22 cellular contexts compared by ENCODE assay signal in the genomic region with DNA sequence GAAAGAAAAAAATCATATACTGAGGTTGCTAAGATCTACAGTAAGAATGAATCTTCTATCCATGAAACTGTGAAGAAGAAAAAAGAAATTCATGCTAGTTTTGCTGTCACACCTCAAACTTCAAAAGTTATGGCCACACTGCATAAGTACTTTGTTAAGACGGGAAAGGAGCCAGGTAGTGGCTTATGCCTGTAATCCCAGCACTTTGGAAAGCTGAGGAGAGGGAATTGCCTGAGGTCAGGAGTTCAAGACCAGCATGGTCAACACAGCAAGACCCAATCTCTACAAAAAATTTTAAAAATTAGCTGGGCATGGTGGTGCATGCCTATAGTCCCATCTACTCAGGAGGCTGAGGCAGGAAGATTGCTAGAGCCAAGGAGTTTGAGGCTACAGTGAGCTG. TPM values are rescaled to one million over a fixed set of nuclear protein-coding genes. Genes with fewer than 3 reads are reported as not detected.
DNase-seq lines count a peak whose midpoint lies in the region; ATAC-seq and TF ChIP-seq lines count a peak whose summit lies in the region.
"Had no signal": no experiment of that assay in that cellular context is flagged by ENCODE, and none has a peak within 500 bp of the region (broad histone marks: within the 10 kb centered on the region; RNA-seq: fewer than 3 reads in every experiment).

No MANE protein-coding gene starts in this region.

- peak overlapping the region; percentile 63 for H3K27ac Mint-ChIP-seq in activated T-cell treated with anti-CD3 and anti-CD28 coated beads, Interleukin-2, amount 50 U/mL, for 72 hours
- H3K27ac Mint-ChIP-seq: CD4-positive, CD25-positive, alpha-beta regulatory T cell had no signal

- no peak overlapping the region for H3K4me3 ChIP-seq in SK-N-SH (ENCODE audit: low read depth in 2 of 2, low read length in 1 of 2)
- no peak overlapping the region for H3K4me3 ChIP-seq in smooth muscle cell

- H3K4me1 ChIP-seq in SK-N-SH (ENCODE audit: control insufficient read depth in 1 of 2, insufficient read depth in 2 of 2, low read depth in 1 of 2, low read length in 1 of 2) = peaks cover 0 to 4% of the 10 kb centered on the region in 2 experiments; a peak in 1 of 4 replicates
- peaks cover 9% of the 10 kb centered on the region for H3K4me1 ChIP-seq in foreskin keratinocyte
- H3K4me1 ChIP-seq in smooth muscle cell (ENCODE audit: low read depth) = no peaks in the 10 kb centered on the region

- H3K9me3 ChIP-seq in SK-N-SH (no peaks in the 10 kb centered on the region), smooth muscle cell (replicated peaks; ENCODE audit: low read depth) (no peaks in the 10 kb centered on the region)

- no peak overlapping the region for H3K4me3 Mint-ChIP-seq in activated T-cell treated with anti-CD3 and anti-CD28 coated beads, Interleukin-2, amount 50 U/mL, for 72 hours
- H3K4me3 Mint-ChIP-seq: CD4-positive, CD25-positive, alpha-beta regulatory T cell had no signal

- H3K9ac ChIP-seq in SK-N-SH (peak overlapping the region; percentile 29; the same call in 1 of the 2 replicates), smooth muscle cell (ENCODE audit: low read depth) (no peak overlapping the region)
- H3K9ac ChIP-seq: KMS-11 had no signal

- H4K20me1 ChIP-seq in SK-N-SH (ENCODE audit: insufficient read depth) (no peaks in the 10 kb centered on the region), smooth muscle cell (ENCODE audit: low read depth) (peaks cover 81% of the 10 kb centered on the region)

- H3K36me3 Mint-ChIP-seq in activated T-cell treated with anti-CD3 and anti-CD28 coated beads, Interleukin-2, amount 50 U/mL, for 72 hours (ENCODE audit: insufficient read depth in 2 of 2) = peaks cover 2 to 12% of the 10 kb centered on the region in 2 donors

- H3K4me2 ChIP-seq in SK-N-SH = 0 out of 2 replicates have a peak overlapping the region, but pooled peaks have one; percentile 31
- H3K4me2 ChIP-seq in smooth muscle cell = no peak overlapping the region
- H3K4me2 ChIP-seq: KMS-11 had no signal

- DNase-seq in activated T-cell treated with anti-CD3 and anti-CD28 coated beads, Interleukin-2, amount 50 U/mL, for 72 hours = no peak
- no peak for DNase-seq in activated T-cell treated with anti-CD3 and anti-CD28 coated beads, Interleukin-2, amount 50 U/mL, for 1 hour
- no peak for DNase-seq in SK-N-SH
- DNase-seq in foreskin keratinocyte = no peak
- DNase-seq in smooth muscle cell (lab: John Stamatoyannopoulos, UW; ENCODE audit: unreplicated experiment) = no peak
- DNase-seq in NCI-H226 = no peak
- no peak for DNase-seq in NCI-H1105 treated with DMSO at 0.1 percent for 48 hours (lab: John Stamatoyannopoulos, UW)
- DNase-seq: 8988T; CD4-positive, CD25-positive, alpha-beta regulatory T cell; COR-L47; DMS79 treated with DMSO at 0.1 percent for 48 hours; H7; NCI-H1092 treated with DMSO at 0.1 percent for 48 hours; NCI-H2029 treated with DMSO at 0.1 percent for 48 hours; NCI-H345; NCI-H524; NCI-H774; Right ventricle myocardium superior had no signal

- H3K27me3 ChIP-seq in SK-N-SH (ENCODE audit: insufficient read depth) (no peaks in the 10 kb centered on the region), foreskin keratinocyte (no peaks in the 10 kb centered on the region), smooth muscle cell (ENCODE audit: low read depth) (no peaks in the 10 kb centered on the region)

- POLR2A ChIA-PET in SK-N-SH (lab: Yijun Ruan, JAX) = no interaction called here

- H3K27ac ChIP-seq in SK-N-SH (ENCODE audit: low read depth in 2 of 2, low read length in 1 of 2) (peak overlapping the region in 1 of 2 experiments; percentile 63; a peak in 2 of 4 replicates), foreskin keratinocyte (peak overlapping the region; percentile 74), smooth muscle cell (ENCODE audit: low read depth) (peak overlapping the region; percentile 88)
- H3K27ac ChIP-seq: KMS-11 had no signal

- no peaks in the 10 kb centered on the region for H3K9me3 Mint-ChIP-seq in activated T-cell treated with anti-CD3 and anti-CD28 coated beads, Interleukin-2, amount 50 U/mL, for 72 hours

- CTCF ChIA-PET in SK-N-SH (lab: Yijun Ruan, JAX) = interaction anchor here (0.8 kb wide), 1 partner anchor 473 kb away, joined by 3 read pairs; no protein-coding TSS in a partner anchor

- H2AFZ ChIP-seq in SK-N-SH (ENCODE audit: low read depth) (no peak overlapping the region), smooth muscle cell (ENCODE audit: low read depth) (no peak overlapping the region)

- H3F3A ChIP-seq in SK-N-SH (replicated peaks; ENCODE audit: insufficient read depth) = no peaks in the 10 kb centered on the region
- no peaks in the 10 kb centered on the region for H3F3A ChIP-seq in smooth muscle cell (ENCODE audit: low read depth)

- peaks cover 3% of the 10 kb centered on the region for H3K4me1 Mint-ChIP-seq in activated T-cell treated with anti-CD3 and anti-CD28 coated beads, Interleukin-2, amount 50 U/mL, for 72 hours (ENCODE audit: low read depth)

- H3K27me3 Mint-ChIP-seq in activated T-cell treated with anti-CD3 and anti-CD28 coated beads, Interleukin-2, amount 50 U/mL, for 72 hours (ENCODE audit: low read depth) = no peaks in the 10 kb centered on the region
- H3K27me3 Mint-ChIP-seq: CD4-positive, CD25-positive, alpha-beta regulatory T cell had no signal

- TF ChIP-seq RAD21 in SK-N-SH (IDR thresholded peaks at IDR 0.05; ENCODE audit: low read length) = no peak

- no peak for ATAC-seq in activated T-cell treated with anti-CD3 and anti-CD28 coated beads, Interleukin-2, amount 50 U/mL, for 72 hours (replicated peaks in 1 of 2)
- ATAC-seq in foreskin keratinocyte (peak; percentile 13), HG02588 (IDR thresholded peaks at IDR 0.05; ENCODE audit: unreplicated experiment) (no peak)

- H3K79me2 ChIP-seq in SK-N-SH (ENCODE audit: insufficient read depth) (no peaks in the 10 kb centered on the region), smooth muscle cell (ENCODE audit: low read depth) (peaks cover 14% of the 10 kb centered on the region)

- H3K36me3 ChIP-seq in SK-N-SH (replicated peaks in 1 of 2; ENCODE audit: control insufficient read depth in 1 of 2, insufficient read depth in 2 of 2, low read length in 1 of 2) (peaks cover 15 to 67% of the 10 kb centered on the region in 2 experiments), smooth muscle cell (ENCODE audit: low read depth) (peaks cover 39% of the 10 kb centered on the region)

- H3K9me2 ChIP-seq in SK-N-SH = no peaks in the 10 kb centered on the region

- TF ChIP-seq CTCF in SK-N-SH (IDR thresholded peaks at IDR 0.05) (no peak), foreskin keratinocyte (conservative IDR thresholded peaks at IDR 0.05) (no peak), smooth muscle cell (IDR thresholded peaks at IDR 0.05; ENCODE audit: borderline replicate concordance, insufficient read depth, poor library complexity, severe bottlenecking) (no peak)

- WGBS in SK-N-SH (ENCODE audit: low lambda C conversion rate) = 94% methylated on average over 1 of the region's 1 CpG
- 75% methylated on average over 1 of the region's 1 CpG for WGBS in smooth muscle cell (ENCODE audit: low lambda C conversion rate)

- TF ChIP-seq EP300 in SK-N-SH (IDR thresholded peaks at IDR 0.05; ENCODE audit: borderline replicate concordance in 1 of 2, low read depth in 1 of 2, low read length in 1 of 2) = no peak

TF ChIP-seq in SK-N-SH, 30 proteins besides CTCF, POLR2A, EP300 and RAD21:
- TF ChIP-seq ELF1 (IDR thresholded peaks at IDR 0.05) (no peak), CHD2 (IDR thresholded peaks at IDR 0.05; ENCODE audit: low read length, partially characterized antibody) (no peak), SMC3 (IDR thresholded peaks at IDR 0.05; ENCODE audit: low read depth, low read length) (no peak), MEF2A (IDR thresholded peaks at IDR 0.05; ENCODE audit: borderline replicate concordance, low read depth) (no peak), USF2 (IDR thresholded peaks at IDR 0.05; ENCODE audit: borderline replicate concordance, low read depth, low read length) (no peak)
- TF ChIP-seq, protein P1, sequence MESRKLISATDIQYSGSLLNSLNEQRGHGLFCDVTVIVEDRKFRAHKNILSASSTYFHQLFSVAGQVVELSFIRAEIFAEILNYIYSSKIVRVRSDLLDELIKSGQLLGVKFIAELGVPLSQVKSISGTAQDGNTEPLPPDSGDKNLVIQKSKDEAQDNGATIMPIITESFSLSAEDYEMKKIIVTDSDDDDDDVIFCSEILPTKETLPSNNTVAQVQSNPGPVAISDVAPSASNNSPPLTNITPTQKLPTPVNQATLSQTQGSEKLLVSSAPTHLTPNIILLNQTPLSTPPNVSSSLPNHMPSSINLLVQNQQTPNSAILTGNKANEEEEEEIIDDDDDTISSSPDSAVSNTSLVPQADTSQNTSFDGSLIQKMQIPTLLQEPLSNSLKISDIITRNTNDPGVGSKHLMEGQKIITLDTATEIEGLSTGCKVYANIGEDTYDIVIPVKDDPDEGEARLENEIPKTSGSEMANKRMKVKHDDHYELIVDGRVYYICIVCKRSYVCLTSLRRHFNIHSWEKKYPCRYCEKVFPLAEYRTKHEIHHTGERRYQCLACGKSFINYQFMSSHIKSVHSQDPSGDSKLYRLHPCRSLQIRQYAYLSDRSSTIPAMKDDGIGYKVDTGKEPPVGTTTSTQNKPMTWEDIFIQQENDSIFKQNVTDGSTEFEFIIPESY (IDR thresholded peaks at IDR 0.05; ENCODE audit: borderline replicate concordance, low read depth) = no peak

RNA-seq across cellular contexts. Expression of gene CCDC186, which starts 22.1 kb away (rescaled TPM):
- 10 to 100 TPM; 17.3 to 19.3 TPM for total RNA-seq in activated T-cell treated with anti-CD3 and anti-CD28 coated beads, Interleukin-2, amount 50 U/mL, for 72 hours
- polyA plus RNA-seq in SK-N-SH (2012; rRNA removed) = 1.3 and 1.6 TPM in 2 replicates
- 1.3 and 1.7 TPM in 2 replicates for polyA plus RNA-seq in SK-N-SH (2012; cell fraction: cytosol; rRNA removed)
- 1.9 and 2.7 TPM in 2 replicates for polyA plus RNA-seq in SK-N-SH (2012; cell fraction: nucleus; rRNA removed)
- total RNA-seq in foreskin keratinocyte = 13.9 and 14.6 TPM in 2 replicates
- polyA plus RNA-seq in foreskin keratinocyte = 2.0 and 2.1 TPM in 2 replicates
- 27.9 and 58.8 TPM in 2 replicates for total RNA-seq in smooth muscle cell
- 14.6 and 16.2 TPM in 2 replicates for polyA plus RNA-seq in smooth muscle cell

RNA-seq across cellular contexts. Expression of gene TDRD1, which starts 27.3 kb away (rescaled TPM):
- under 1 TPM; 0.07 to 0.09 TPM for total RNA-seq in activated T-cell treated with anti-CD3 and anti-CD28 coated beads, Interleukin-2, amount 50 U/mL, for 72 hours
- polyA plus RNA-seq in SK-N-SH (2012; rRNA removed) = not detected in 2 replicates
- not detected in 2 replicates for polyA plus RNA-seq in SK-N-SH (2012; cell fraction: cytosol; rRNA removed)
- polyA plus RNA-seq in SK-N-SH (2012; cell fraction: nucleus; rRNA removed) = not detected in 2 replicates
- 0.11 TPM in 1 of 2 replicates, not detected in the other for total RNA-seq in foreskin keratinocyte
- polyA plus RNA-seq in foreskin keratinocyte = 0.03 TPM in 1 of 2 replicates, not detected in the other
- total RNA-seq in smooth muscle cell = not detected in 2 replicates
- 0.08 TPM in 1 of 2 replicates, not detected in the other for polyA plus RNA-seq in smooth muscle cell
- total RNA-seq: CD4-positive, CD25-positive, alpha-beta regulatory T cell; IMR-90 had no signal
- polyA plus RNA-seq: BJ, IMR-90 had no signal
